ENCODE assay signal across 16 cellular contexts in genomic region chr15:36529296-36530011, GRCh38. TPM values are rescaled to one million over a fixed set of nuclear protein-coding genes. Genes with fewer than 3 reads are reported as not detected.
DNase-seq lines count a peak whose midpoint lies in the region; ATAC-seq and TF ChIP-seq lines count a peak whose summit lies in the region.
"Had no signal": no experiment of that assay in that cellular context is flagged by ENCODE, and none has a peak within 500 bp of the region (broad histone marks: within the 10 kb centered on the region; RNA-seq: fewer than 3 reads in every experiment).

No MANE protein-coding gene starts in this region.

- H3K4me1 ChIP-seq in neuronal stem cell (ENCODE audit: control insufficient read depth in 2 of 2, insufficient read depth in 1 of 2, low read depth in 1 of 2, low read length in 2 of 2), result peaks cover 2 to 4% of the 10 kb centered on the region in 2 donors
- H3K4me1 ChIP-seq in stomach, result no peaks in the 10 kb centered on the region
- H3K4me1 ChIP-seq: upper lobe of left lung had no signal

- H3K9me3 ChIP-seq in neuronal stem cell (replicated peaks in 1 of 2; ENCODE audit: control insufficient read depth in 2 of 2, insufficient read depth in 1 of 2, low read depth in 1 of 2, low read length in 2 of 2) (peaks cover 0 to under 1% of the 10 kb centered on the region in 2 donors), stomach (no peaks in the 10 kb centered on the region)
- H3K9me3 ChIP-seq: upper lobe of left lung had no signal

- no peaks in the 10 kb centered on the region for H3K36me3 ChIP-seq in neuronal stem cell (replicated peaks in 1 of 2; ENCODE audit: control insufficient read depth in 2 of 2, insufficient read depth in 2 of 2, low read length in 2 of 2)
- no peaks in the 10 kb centered on the region for H3K36me3 ChIP-seq in stomach
- H3K36me3 ChIP-seq: upper lobe of left lung had no signal

- no peak overlapping the region for H3K27ac ChIP-seq in neuronal stem cell (replicated peaks; ENCODE audit: low read length)
- no peak overlapping the region for H3K27ac ChIP-seq in stomach
- H3K27ac ChIP-seq: upper lobe of left lung had no signal

- no peak for TF ChIP-seq EP300 in stomach (IDR thresholded peaks at IDR 0.05)

- no peaks in the 10 kb centered on the region for H3K79me1 ChIP-seq in neuronal stem cell (ENCODE audit: low read depth, low read length)

- no peak overlapping the region for H3K4me3 ChIP-seq in neuronal stem cell (ENCODE audit: low read length in 2 of 2)
- no peak overlapping the region for H3K4me3 ChIP-seq in stomach
- H3K4me3 ChIP-seq: upper lobe of left lung had no signal

- no peak overlapping the region for H2BK5ac ChIP-seq in neuronal stem cell (ENCODE audit: low read length)

- H4K91ac ChIP-seq in neuronal stem cell (ENCODE audit: low read depth, low read length, poor library complexity), result no peak overlapping the region

- no peak overlapping the region for H3K4ac ChIP-seq in neuronal stem cell (ENCODE audit: low read length)

- no peak overlapping the region for H2BK120ac ChIP-seq in neuronal stem cell (ENCODE audit: low read depth, low read length)

- no peak overlapping the region for H3K14ac ChIP-seq in neuronal stem cell (ENCODE audit: low read length)

- no CpG with 5 or more reads among the region's 7 CpGs for WGBS in neuronal stem cell (ENCODE audit: extremely low coverage in 2 of 2, insufficient read length in 2 of 2, insufficient replicate concordance in 1 of 2), 2 donors
- 80 to 86% (median 84%) methylated on average over 7 of the region's 7 CpGs for WGBS in stomach, 5 donors

- intact Hi-C loops in stomach (cut with DNase I; ENCODE audit: low total_unique reads), result no loop called here

- no peak overlapping the region for H2BK15ac ChIP-seq in neuronal stem cell (ENCODE audit: low read length)

- ATAC-seq in GM18868 (IDR thresholded peaks at IDR 0.05; ENCODE audit: unreplicated experiment), result peak; percentile 96
- peak; percentile 82 for ATAC-seq in HG02610 (IDR thresholded peaks at IDR 0.05; ENCODE audit: unreplicated experiment)
- ATAC-seq: activated naive CD4-positive, alpha-beta T cell treated with anti-CD3 and anti-CD28 coated beads, Interleukin-2, amount 50 U/mL, for 72 hours had no signal

- no peak overlapping the region for H2AK5ac ChIP-seq in neuronal stem cell (ENCODE audit: low read depth, low read length)

- no peak overlapping the region for H3K4me2 ChIP-seq in neuronal stem cell (ENCODE audit: insufficient read depth, low read length, poor library complexity, severe bottlenecking)

- DNase-seq in DMS114 treated with DMSO at 0.1 percent for 48 hours (lab: John Stamatoyannopoulos, UW; ENCODE audit: unreplicated experiment) (peak; percentile 20), M059J (ENCODE audit: low read depth) (peak; percentile 5), neuronal stem cell (ENCODE audit: low spot score) (no peak), GOT3 (lab: John Stamatoyannopoulos, UW) (no peak), ureter (ENCODE audit: low spot score) (no peak), stomach (no peak)
- DNase-seq: Calu3; IMR-90; NCI-H1436; NCI-H524 treated with DMSO at 0.1 percent for 48 hours; SHP77 treated with DMSO at 0.1 percent for 48 hours; stimulated activated CD4-positive, alpha-beta T cell treated with anti-CD3 and anti-CD28 coated beads, Interleukin-2, amount 100 ng/mL, for 24 hours; upper lobe of left lung had no signal

- H2BK12ac ChIP-seq in neuronal stem cell (ENCODE audit: low read length), result no peak overlapping the region

- H2AFZ ChIP-seq in neuronal stem cell (ENCODE audit: low read length), result no peak overlapping the region

- no peak overlapping the region for H3K9ac ChIP-seq in neuronal stem cell (ENCODE audit: low read depth, low read length, poor library complexity)

- no peaks in the 10 kb centered on the region for H3K27me3 ChIP-seq in neuronal stem cell (ENCODE audit: control insufficient read depth in 3 of 3, insufficient read depth in 3 of 3, low read depth in 1 of 3, low read length in 3 of 3)
- no peaks in the 10 kb centered on the region for H3K27me3 ChIP-seq in stomach
- H3K27me3 ChIP-seq: upper lobe of left lung had no signal

- no peak for TF ChIP-seq CTCF in stomach (IDR thresholded peaks at IDR 0.05)

- no peak overlapping the region for H3K23ac ChIP-seq in neuronal stem cell (ENCODE audit: low read depth, low read length, poor library complexity)

- no peak overlapping the region for H3K18ac ChIP-seq in neuronal stem cell (ENCODE audit: low read length)

- no peak overlapping the region for H4K8ac ChIP-seq in neuronal stem cell (ENCODE audit: low read depth, low read length)

- no peak for TF ChIP-seq POLR2A in stomach (IDR thresholded peaks at IDR 0.05)

RNA-seq across cellular contexts. Expression of gene CDIN1, which starts 50.0 kb away (rescaled TPM):
- total RNA-seq in M059J (2014; rRNA removed; shearing (Covaris generic)), result 13.8 and 17.2 TPM in 2 replicates
- 7.9 TPM for polyA plus RNA-seq in neuronal stem cell (2013, experiment 1 of 2)
- polyA plus RNA-seq in neuronal stem cell (2013, experiment 2 of 2), result 8.0 TPM
- total RNA-seq in ureter, result 27.2 TPM
- total RNA-seq in stomach, result 10 to 100 TPM in 2 of 5 donors, 1 to 10 TPM in 3; 4.1 to 47.8 (median 9.7) TPM
- polyA plus RNA-seq in stomach, result 1 to 10 TPM; 2.1 to 6.3 (median 4.0) TPM

Comparison
In these comparisons a context has a peak if more than half of its experiments do, and no peak if none do; other contexts are left out.
1. DNase-seq: peak in DMS114 treated with DMSO at 0.1 percent for 48 hours (single experiment) and M059J (single experiment); none in neuronal stem cell (single experiment), GOT3 (single experiment), ureter (single experiment) and stomach (single experiment).